Comparison of ENCODE assay signal across 16 cellular contexts in genomic region chr15:100005013-100005412, GRCh38.
DNase-seq lines count a peak whose midpoint lies in the region; ATAC-seq and TF ChIP-seq lines count a peak whose summit lies in the region.
"Had no signal": no experiment of that assay in that cellular context is flagged by ENCODE, and none has a peak within 500 bp of the region (broad histone marks: within the 10 kb centered on the region; RNA-seq: fewer than 3 reads in every experiment).

No MANE protein-coding gene starts in this region.

- DNase-seq in ELR (ENCODE audit: low read depth) = peak; percentile 53
- DNase-seq in RPMI7951 (ENCODE audit: low read depth) = peak; percentile 81
- peak; percentile 34 for DNase-seq in islet precursor cell
- no peak for DNase-seq in NCI-H774 (lab: John Stamatoyannopoulos, UW)
- DNase-seq: C1 segment of cervical spinal cord; Calu3; CD4-positive, alpha-beta memory T cell; COR-L47; DMS53; DMS79 treated with DMSO at 0.1 percent for 48 hours; GDM1; H7; HCEC 1CT had no signal

- no peak for ATAC-seq in HG03045 (IDR thresholded peaks at IDR 0.05; ENCODE audit: unreplicated experiment)
- ATAC-seq in GM18505 (IDR thresholded peaks at IDR 0.05; ENCODE audit: unreplicated experiment) = no peak
- ATAC-seq: GM12878 had no signal

- TF ChIP-seq POLR2A in GM18505 (IDR thresholded peaks at IDR 0.05; ENCODE audit: borderline replicate concordance, extremely low read depth, insufficient read depth, insufficient read length) = no peak
